Comparison of ENCODE assay signal across 8 cellular contexts in the genomic region with DNA sequence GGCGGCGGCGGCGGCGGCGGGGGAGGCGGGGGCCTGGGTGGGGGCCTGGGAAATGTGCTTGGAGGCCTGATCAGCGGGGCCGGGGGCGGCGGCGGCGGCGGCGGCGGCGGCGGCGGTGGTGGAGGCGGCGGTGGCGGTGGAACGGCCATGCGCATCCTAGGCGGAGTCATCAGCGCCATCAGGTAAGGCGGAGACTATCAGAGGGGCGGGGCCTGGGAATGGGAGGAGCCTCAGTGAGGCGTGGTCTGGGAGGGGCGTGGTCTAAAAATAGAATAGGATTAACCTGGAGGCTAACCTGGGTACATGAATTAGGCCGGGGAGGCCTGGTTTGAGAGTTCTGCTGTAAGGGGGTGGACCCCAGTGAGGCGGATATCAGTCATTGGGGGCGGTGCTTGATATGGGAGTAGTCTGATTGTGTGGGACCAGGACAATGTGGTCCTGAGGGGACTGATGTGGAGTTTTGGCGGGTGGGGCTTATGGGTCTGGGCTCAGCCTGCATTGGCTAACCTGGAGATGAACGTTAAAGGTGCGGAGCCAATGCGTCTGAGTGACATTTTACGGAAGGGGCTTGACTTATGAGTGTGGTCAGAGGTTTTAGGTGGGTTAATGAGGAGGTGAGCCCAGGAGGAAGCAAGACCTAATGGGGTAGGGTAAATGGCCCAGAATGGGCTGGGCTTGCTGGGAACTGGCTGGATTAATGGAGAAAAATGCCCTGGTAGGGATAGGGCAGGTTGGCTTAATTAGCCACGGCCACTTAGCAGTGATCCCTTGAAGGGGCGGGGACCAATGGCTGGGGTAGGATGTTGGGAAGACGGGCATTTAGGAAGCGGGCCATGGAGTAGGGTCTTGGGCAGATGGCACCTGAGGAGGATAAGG.
DNase-seq lines count a peak whose midpoint lies in the region; ATAC-seq and TF ChIP-seq lines count a peak whose summit lies in the region.

No MANE protein-coding gene starts in this region.

- TF ChIP-seq CTCF in GM12865 (IDR thresholded peaks at IDR 0.05; ENCODE audit: insufficient read depth, low read depth, low read length, missing control alignments): no peak
- no peak for TF ChIP-seq CTCF in cardiac fibroblast (IDR thresholded peaks at IDR 0.05; ENCODE audit: low read depth, low read length)

- H3K4me3 ChIP-seq in GM12865 (ENCODE audit: low read depth, low read length) (peak overlapping the region; percentile 100), cardiac fibroblast (replicated peaks in 1 of 2; ENCODE audit: low read depth in 2 of 2, low read length in 2 of 2) (peak overlapping the region; percentile 90 to 94)

- DNase-seq in GM12865 (ENCODE audit: low read depth) (peak; percentile 92), NCI-H226 (peak; percentile 76), cardiac fibroblast (ENCODE audit: low read depth in 2 of 2) (peak; percentile 85 to 87), inferior parietal cortex (ENCODE audit: extremely low spot score) (peak; percentile 52), smooth muscle cell of the brain vasculature (ENCODE audit: low read depth, low spot score) (peak; percentile 47)
- peak; percentile 69 to 89 (median 76) for DNase-seq in activated CD4-positive, CD25-positive, alpha-beta regulatory T cell (lab: John Stamatoyannopoulos, UW)

- ATAC-seq in HG03135 (IDR thresholded peaks at IDR 0.05; ENCODE audit: unreplicated experiment) (peak; percentile 43), GM18517 (IDR thresholded peaks at IDR 0.05; ENCODE audit: unreplicated experiment) (no peak)
